Comparison of ENCODE assay signal across 20 cellular contexts in the genomic region with DNA sequence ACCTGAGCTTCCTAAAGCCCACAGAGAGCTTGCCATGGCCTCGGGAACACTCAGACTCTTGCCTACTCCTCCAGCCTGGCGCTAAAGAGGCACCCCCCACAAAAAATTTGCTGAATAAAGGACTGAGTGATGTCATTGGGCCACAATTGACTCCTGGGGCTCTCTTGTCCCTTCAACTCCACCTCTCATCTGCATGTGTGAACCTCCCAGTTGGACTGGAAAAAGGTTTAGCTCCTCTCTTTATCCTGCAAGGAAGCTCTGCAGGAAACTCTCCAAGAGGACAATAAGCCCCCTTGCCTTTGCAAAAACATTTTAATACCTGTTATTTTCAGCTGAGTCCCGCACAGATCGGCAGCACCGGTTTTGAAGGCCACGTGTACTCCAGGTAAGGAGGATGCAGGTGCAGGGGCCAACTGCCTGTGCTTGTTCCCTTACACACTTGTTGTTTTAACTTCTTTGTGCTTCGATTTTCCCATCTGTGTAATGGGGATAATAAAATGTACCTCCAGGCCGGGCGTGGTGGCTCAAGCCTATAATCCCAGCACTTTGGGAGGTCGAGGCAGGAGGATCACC.
DNase-seq lines count a peak whose midpoint lies in the region; ATAC-seq, FAIRE-seq and TF ChIP-seq lines count a peak whose summit lies in the region.
"Had no signal": no experiment of that assay in that cellular context is flagged by ENCODE, and none has a peak within 500 bp of the region (broad histone marks: within the 10 kb centered on the region; RNA-seq: fewer than 3 reads in every experiment).

No MANE protein-coding gene starts in this region.

- peak overlapping the region; percentile 62 to 81 for H3K4me2 ChIP-seq in H1 (ENCODE audit: insufficient read depth in 1 of 2, low read depth in 2 of 2, low read length in 2 of 2)
- peak overlapping the region; percentile 12 for H3K4me2 ChIP-seq in neuronal stem cell (ENCODE audit: insufficient read depth, low read length, poor library complexity, severe bottlenecking)

- H4K91ac ChIP-seq in H1 (replicated peaks; ENCODE audit: insufficient read length, low read length), result peak overlapping the region; percentile 69
- H4K91ac ChIP-seq in neuronal stem cell (ENCODE audit: low read depth, low read length, poor library complexity), result no peak overlapping the region

- TF ChIP-seq RAD21 in H1 (IDR thresholded peaks at IDR 0.05 in 1 of 2, conservative IDR thresholded peaks at IDR 0.05 in 1 of 2; ENCODE audit: low read depth in 2 of 2, low read length in 2 of 2), result peak in 1 of 2 experiments; percentile 35; a peak in 2 of 4 replicates

- H3K56ac ChIP-seq in H1 (replicated peaks; ENCODE audit: insufficient read length, low read depth, low read length), result no peak overlapping the region

- H3K23ac ChIP-seq in H1 (ENCODE audit: insufficient read length) (no peak overlapping the region), neuronal stem cell (ENCODE audit: low read depth, low read length, poor library complexity) (no peak overlapping the region)

- H4K5ac ChIP-seq in H1 (ENCODE audit: insufficient read length, low read depth, low read length), result peak overlapping the region; percentile 89

- POLR2A ChIA-PET in H1 (lab: Charles Lee; ENCODE audit: partially characterized antibody), result interaction anchor here (0.7 to 1.7 kb wide), 8 partner anchors 10 to 101 kb away, joined by 3 to 6 read pairs (median 3); no protein-coding TSS in a partner anchor

- no peak for DNase-seq in HTR-8/SVneo (ENCODE audit: insufficient read length, low spot score)
- peak; percentile 75 to 90 for DNase-seq in H1 (ENCODE audit: low read depth in 1 of 2, low spot score in 2 of 2)
- peak; percentile 51 for DNase-seq in neuronal stem cell (ENCODE audit: low spot score)
- no peak for DNase-seq in activated naive CD4-positive, alpha-beta T cell treated with anti-CD3 and anti-CD28 coated beads, Interleukin-2, amount 50 U/mL, for 72 hours (ENCODE audit: low spot score in 2 of 2)
- DNase-seq: CD4-positive, CD25-positive, alpha-beta regulatory T cell; NCI-H1105; NCI-H2081; NCI-H2171; NCI-H345; NCI-H524 treated with DMSO at 0.1 percent for 48 hours; NCI-H82; OCI-M1 had no signal

- H2BK15ac ChIP-seq in H1 (ENCODE audit: low read length) (no peak overlapping the region), neuronal stem cell (ENCODE audit: low read length) (no peak overlapping the region)

- CTCF ChIA-PET in H1 (lab: Charles Lee; ENCODE audit: partially characterized antibody), result interaction anchor here (0.6 to 2.2 kb wide), 4 partner anchors 9 to 134 kb away, joined by 4 to 5 read pairs (median 4); no protein-coding TSS in a partner anchor

- no peaks in the 10 kb centered on the region for H3K9me3 ChIP-seq in H1 (ENCODE audit: insufficient read depth in 2 of 2, low read depth in 1 of 2, low read length in 1 of 2)
- H3K9me3 ChIP-seq in iPS-18a (ENCODE audit: control insufficient read depth, low read depth, low read length), result no peaks in the 10 kb centered on the region
- H3K9me3 ChIP-seq in neuronal stem cell (replicated peaks in 1 of 2; ENCODE audit: control insufficient read depth in 2 of 2, insufficient read depth in 1 of 2, low read depth in 1 of 2, low read length in 2 of 2), result no peaks in the 10 kb centered on the region
- H3K9me3 ChIP-seq: HAP-1, SJSA1 had no signal

- H2BK5ac ChIP-seq in H1 (ENCODE audit: low read depth, low read length) (peak overlapping the region; percentile 91; the same call in 1 of the 2 replicates), neuronal stem cell (ENCODE audit: low read length) (no peak overlapping the region)

- H3K27ac ChIP-seq in H1 (ENCODE audit: low read depth, low read length), result peak overlapping the region; percentile 60; the same call in 1 of the 2 replicates
- no peak overlapping the region for H3K27ac ChIP-seq in iPS-18a (ENCODE audit: low read length)
- H3K27ac ChIP-seq in neuronal stem cell (replicated peaks; ENCODE audit: low read length), result no peak overlapping the region
- H3K27ac ChIP-seq: SJSA1 had no signal

- H3K79me2 ChIP-seq in H1 (ENCODE audit: control insufficient read depth in 1 of 2, insufficient read depth in 2 of 2, low read length in 2 of 2), result no peaks in the 10 kb centered on the region

- peak overlapping the region in 3 of 4 experiments; percentile 8 to 39 (median 9); a peak in 4 of 8 replicates for H3K4me3 ChIP-seq in H1 (ENCODE audit: extremely low read depth in 1 of 4, insufficient read depth in 2 of 4, low read depth in 3 of 4, low read length in 4 of 4)
- H3K4me3 ChIP-seq in iPS-18a (ENCODE audit: low read length), result peak overlapping the region; percentile 21
- no peak overlapping the region for H3K4me3 ChIP-seq in neuronal stem cell (ENCODE audit: low read length in 2 of 2)
- H3K4me3 ChIP-seq: GM12878, HAP-1, SJSA1 had no signal

- H3K18ac ChIP-seq in H1 (ENCODE audit: extremely low read depth, low read length) (peak overlapping the region; percentile 85; the same call in 1 of the 2 replicates), neuronal stem cell (ENCODE audit: low read length) (peak overlapping the region; percentile 48)

- TF ChIP-seq POLR2A in H1 (IDR thresholded peaks at IDR 0.05; ENCODE audit: control extremely low read depth in 1 of 2, low read depth in 2 of 2, low read length in 2 of 2), result peak in 1 of 2 experiments; percentile 62; a peak in 1 of 3 replicates

- no peak for ATAC-seq in GM18511 (IDR thresholded peaks at IDR 0.05; ENCODE audit: unreplicated experiment)
- no peak for ATAC-seq in HG03565 (IDR thresholded peaks at IDR 0.05; ENCODE audit: unreplicated experiment)
- ATAC-seq in activated naive CD4-positive, alpha-beta T cell treated with anti-CD3 and anti-CD28 coated beads, Interleukin-2, amount 50 U/mL, for 72 hours, result no peak
- ATAC-seq: GM12878 had no signal

- no peak for TF ChIP-seq CTCF in H1 (IDR thresholded peaks at IDR 0.05; ENCODE audit: control extremely low read depth in 1 of 3, insufficient read depth in 1 of 3, low read depth in 1 of 3, low read length in 3 of 3)

- no peak overlapping the region for H3K4ac ChIP-seq in H1 (replicated peaks; ENCODE audit: insufficient read length, low read depth, low read length)
- no peak overlapping the region for H3K4ac ChIP-seq in neuronal stem cell (ENCODE audit: low read length)

- H4K20me1 ChIP-seq in H1 (replicated peaks in 1 of 2; ENCODE audit: control insufficient read depth in 1 of 2, insufficient read depth in 2 of 2, low read length in 2 of 2), result no peaks in the 10 kb centered on the region

- WGBS in H1 (ENCODE audit: extremely low coverage in 1 of 2, insufficient coverage in 1 of 2, insufficient read length in 1 of 2, insufficient replicate concordance in 2 of 2, low coverage in 1 of 2, low lambda C conversion rate in 2 of 2, missing lambda C conversion rate in 1 of 2), 2 experiments, result 4% methylated on average over 10 of the region's 10 CpGs; no CpG with 5 or more reads in 1 of the 2 experiments
- WGBS in neuronal stem cell (ENCODE audit: extremely low coverage in 2 of 2, insufficient read length in 2 of 2, insufficient replicate concordance in 1 of 2), 2 donors, result no CpG with 5 or more reads among the region's 10 CpGs

- H3K4me1 ChIP-seq in H1 (replicated peaks in 1 of 4; ENCODE audit: control insufficient read depth in 3 of 4, insufficient read depth in 4 of 4, low read length in 3 of 4) (peaks cover 11 to 28% (median 22%) of the 10 kb centered on the region in 4 experiments), iPS-18a (ENCODE audit: control insufficient read depth, low read depth, low read length) (peaks cover 28% of the 10 kb centered on the region), neuronal stem cell (ENCODE audit: control insufficient read depth in 2 of 2, insufficient read depth in 1 of 2, low read depth in 1 of 2, low read length in 2 of 2) (peaks cover 0 to 3% of the 10 kb centered on the region in 2 donors)
- H3K4me1 ChIP-seq: HAP-1, SJSA1 had no signal

- H2AK5ac ChIP-seq in H1 (ENCODE audit: low read depth, low read length) (peak overlapping the region; percentile 43; the same call in 1 of the 2 replicates), neuronal stem cell (ENCODE audit: low read depth, low read length) (no peak overlapping the region)

- H3K9ac ChIP-seq in H1 (replicated peaks in 1 of 4; ENCODE audit: extremely low read depth in 1 of 4, low read depth in 3 of 4, low read length in 3 of 4) (peak overlapping the region in 2 of 4 experiments; percentile 15 to 31; a peak in 1 of 7 replicates), iPS-18a (ENCODE audit: low read length) (no peak overlapping the region), neuronal stem cell (ENCODE audit: low read depth, low read length, poor library complexity) (no peak overlapping the region)

- H4K8ac ChIP-seq in H1 (ENCODE audit: extremely low read depth, insufficient read depth, low read length) (no peak overlapping the region; the same call in none of the 2 replicates), neuronal stem cell (ENCODE audit: low read depth, low read length) (no peak overlapping the region)

- H3K36me3 Mint-ChIP-seq in activated naive CD4-positive, alpha-beta T cell treated with anti-CD3 and anti-CD28 coated beads, Interleukin-2, amount 50 U/mL, for 72 hours, result no peaks in the 10 kb centered on the region
- H3K36me3 Mint-ChIP-seq: CD4-positive, CD25-positive, alpha-beta regulatory T cell; IgD-negative memory B cell had no signal

- H3K9me3 Mint-ChIP-seq in activated naive CD4-positive, alpha-beta T cell treated with anti-CD3 and anti-CD28 coated beads, Interleukin-2, amount 50 U/mL, for 72 hours, result no peaks in the 10 kb centered on the region

- no peak overlapping the region for H3K14ac ChIP-seq in H1 (ENCODE audit: insufficient read length)
- no peak overlapping the region for H3K14ac ChIP-seq in neuronal stem cell (ENCODE audit: low read length)

- H3K27me3 ChIP-seq in H1 (replicated peaks in 1 of 4; ENCODE audit: control insufficient read depth in 3 of 4, extremely low read depth in 1 of 4, insufficient read depth in 3 of 4, low read length in 3 of 4) (peaks cover 16 to 50% (median 47%) of the 10 kb centered on the region in 4 experiments), iPS-18a (ENCODE audit: control insufficient read depth, insufficient read depth, low read length) (peaks cover 73% of the 10 kb centered on the region), neuronal stem cell (ENCODE audit: control insufficient read depth in 3 of 3, insufficient read depth in 3 of 3, low read depth in 1 of 3, low read length in 3 of 3) (peaks cover 0 to 8% (median 2%) of the 10 kb centered on the region in 3 experiments)
- H3K27me3 ChIP-seq: SJSA1 had no signal

- no peak overlapping the region for H3K27ac Mint-ChIP-seq in activated naive CD4-positive, alpha-beta T cell treated with anti-CD3 and anti-CD28 coated beads, Interleukin-2, amount 50 U/mL, for 72 hours
- H3K27ac Mint-ChIP-seq: CD4-positive, CD25-positive, alpha-beta regulatory T cell; IgD-negative memory B cell had no signal

- FAIRE-seq in HTR-8/SVneo (lab: Jason Lieb, UNC) (peak; percentile 38), H1 (lab: Jason Lieb, UNC) (peak; percentile 88)
- FAIRE-seq: GM12878, RCC 7860 had no signal

- peak overlapping the region; percentile 100; the same call in 1 of the 2 replicates for H2BK12ac ChIP-seq in H1 (ENCODE audit: low read depth, low read length)
- H2BK12ac ChIP-seq in neuronal stem cell (ENCODE audit: low read length), result no peak overlapping the region

- H2AFZ ChIP-seq in H1 (ENCODE audit: low read length), result no peak overlapping the region
- no peak overlapping the region for H2AFZ ChIP-seq in neuronal stem cell (ENCODE audit: low read length)

- 0 out of 2 replicates have a peak, but pooled peaks cover 3% of the 10 kb centered on the region for H3K23me2 ChIP-seq in H1 (ENCODE audit: low read depth, low read length)

- peak overlapping the region; percentile 94; the same call in 1 of the 2 replicates for H2BK20ac ChIP-seq in H1 (ENCODE audit: low read length)

- H3K79me1 ChIP-seq in H1 (ENCODE audit: low read depth, low read length), result no peaks in the 10 kb centered on the region
- H3K79me1 ChIP-seq in neuronal stem cell (ENCODE audit: low read depth, low read length), result no peaks in the 10 kb centered on the region

- TF ChIP-seq EP300 in H1 (IDR thresholded peaks at IDR 0.05; ENCODE audit: borderline replicate concordance in 1 of 2, low read depth in 2 of 2, low read length in 2 of 2), result peak in 1 of 2 experiments; percentile 97; a peak in 1 of 3 replicates

- H2BK120ac ChIP-seq in H1 (replicated peaks; ENCODE audit: low read depth, low read length), result no peak overlapping the region
- no peak overlapping the region for H2BK120ac ChIP-seq in neuronal stem cell (ENCODE audit: low read depth, low read length)

- no peaks in the 10 kb centered on the region; a peak in 1 of 8 replicates for H3K36me3 ChIP-seq in H1 (ENCODE audit: control insufficient read depth in 2 of 4, insufficient read depth in 4 of 4, low read length in 3 of 4)
- H3K36me3 ChIP-seq in iPS-18a (ENCODE audit: control insufficient read depth, low read depth, low read length), result no peaks in the 10 kb centered on the region
- H3K36me3 ChIP-seq in neuronal stem cell (replicated peaks in 1 of 2; ENCODE audit: control insufficient read depth in 2 of 2, insufficient read depth in 2 of 2, low read length in 2 of 2), result no peaks in the 10 kb centered on the region
- H3K36me3 ChIP-seq: HAP-1, SJSA1 had no signal

Comparison
In these comparisons a context has a peak if more than half of its experiments do, and no peak if none do; other contexts are left out.
1. DNase-seq: peak in H1 (2 of 2) and neuronal stem cell (single experiment); none in HTR-8/SVneo (single experiment) and activated naive CD4-positive, alpha-beta T cell treated with anti-CD3 and anti-CD28 coated beads, Interleukin-2, amount 50 U/mL, for 72 hours (0 of 2).
2. H3K4me3 ChIP-seq: peak in H1 (3 of 4) and iPS-18a (single experiment); none in neuronal stem cell (0 of 2).